9 cellular contexts compared by ENCODE assay signal in genomic region chr13:39035204-39035603, GRCh38. TPM values are rescaled to one million over a fixed set of nuclear protein-coding genes. Genes with fewer than 3 reads are reported as not detected.
DNase-seq lines count a peak whose midpoint lies in the region; ATAC-seq and TF ChIP-seq lines count a peak whose summit lies in the region.
"Had no signal": no experiment of that assay in that cellular context is flagged by ENCODE, and none has a peak within 500 bp of the region (broad histone marks: within the 10 kb centered on the region; RNA-seq: fewer than 3 reads in every experiment).

No MANE protein-coding gene starts in this region.

- H3K4me2 ChIP-seq in PC-3 (ENCODE audit: low read length) = peak overlapping the region; percentile 100

- H2AFZ ChIP-seq in PC-3 (ENCODE audit: low read length) = no peak overlapping the region

- no peaks in the 10 kb centered on the region for H3F3A ChIP-seq in PC-3 (ENCODE audit: low read length, unreplicated experiment)

- H3K27ac ChIP-seq in PC-3 (ENCODE audit: low read length) = no peak overlapping the region
- H3K27ac ChIP-seq: 22Rv1 had no signal

- H3K9me3 ChIP-seq in PC-3 (ENCODE audit: low read length) = no peaks in the 10 kb centered on the region

- H3K27me3 ChIP-seq in PC-3 (ENCODE audit: low read length) = no peaks in the 10 kb centered on the region

- peak overlapping the region; percentile 88 for H3K9ac ChIP-seq in PC-3 (ENCODE audit: low read length)

- peaks cover 12% of the 10 kb centered on the region for H3K36me3 ChIP-seq in PC-3 (ENCODE audit: low read depth, low read length)

- H3K36me3 Mint-ChIP-seq in endothelial cell (ENCODE audit: low read depth, unreplicated experiment) = no peaks in the 10 kb centered on the region

- no peaks in the 10 kb centered on the region for H3K9me2 ChIP-seq in PC-3 (replicated peaks; ENCODE audit: low read length)

- ATAC-seq in PC-3 (no peak), GM21390 (IDR thresholded peaks at IDR 0.05; ENCODE audit: unreplicated experiment) (no peak), HG03521 (IDR thresholded peaks at IDR 0.05; ENCODE audit: unreplicated experiment) (no peak)

- DNase-seq in DMS 273 (lab: John Stamatoyannopoulos, UW; ENCODE audit: unreplicated experiment) = peak; percentile 4
- DNase-seq in DMS 273 treated with DMSO at 0.1 percent for 48 hours (lab: John Stamatoyannopoulos, UW) = no peak
- no peak for DNase-seq in PC-3
- DNase-seq in endothelial cell (ENCODE audit: low spot score) = no peak
- no peak for DNase-seq in retinal pigment epithelial cell (ENCODE audit: low read depth)
- no peak for DNase-seq in NCI-H1092 treated with DMSO at 0.1 percent for 48 hours (lab: John Stamatoyannopoulos, UW)

- intact Hi-C loops in PC-3 (cut with micrococcal nuclease) = no loop called here

- no peak for TF ChIP-seq CTCF in PC-3 (conservative IDR thresholded peaks at IDR 0.05; ENCODE audit: low read depth, low read length)
- TF ChIP-seq CTCF in endothelial cell (IDR thresholded peaks at IDR 0.05; ENCODE audit: unreplicated experiment) = no peak
- no peak for TF ChIP-seq CTCF in retinal pigment epithelial cell (conservative IDR thresholded peaks at IDR 0.05; ENCODE audit: low read depth, low read length)

- peaks cover 88% of the 10 kb centered on the region for H3K79me2 ChIP-seq in PC-3 (ENCODE audit: low read length)

- peak overlapping the region; percentile 82 for H3K27ac Mint-ChIP-seq in endothelial cell (ENCODE audit: unreplicated experiment)

- peaks cover 19% of the 10 kb centered on the region for H4K20me1 ChIP-seq in PC-3 (ENCODE audit: low read length)

- H3K27me3 Mint-ChIP-seq in endothelial cell (ENCODE audit: unreplicated experiment) = peaks cover 2% of the 10 kb centered on the region

- H3K4me1 ChIP-seq in PC-3 (ENCODE audit: insufficient read depth, low read length) = peaks cover 15% of the 10 kb centered on the region

- peaks cover 33% of the 10 kb centered on the region for H3K4me1 Mint-ChIP-seq in endothelial cell (ENCODE audit: unreplicated experiment)

- no TSS peak for BruUV-seq in PC-3 (replicated peaks; lab: Mats Ljungman, UMichigan)

- peak overlapping the region; percentile 97 for H3K4me3 Mint-ChIP-seq in endothelial cell (ENCODE audit: unreplicated experiment)

- CTCF ChIA-PET in PC-3 (lab: Charles Lee) = no interaction called here

- H3K4me3 ChIP-seq in PC-3 (ENCODE audit: low read length) (peak overlapping the region; percentile 98), retinal pigment epithelial cell (ENCODE audit: low read length) (peak overlapping the region; percentile 94)

- POLR2A ChIA-PET in PC-3 (lab: Charles Lee; ENCODE audit: unreplicated experiment) = interaction anchor here (0.6 kb wide), 1 partner anchor 14 kb away, joined by 3 read pairs; no protein-coding TSS in a partner anchor

- H3K9me3 Mint-ChIP-seq in endothelial cell (ENCODE audit: unreplicated experiment) = no peaks in the 10 kb centered on the region

RNA-seq across cellular contexts. Expression of gene PROSER1, which starts 2.7 kb away (rescaled TPM):
- total RNA-seq in PC-3 (2014; rRNA removed) (6.6 and 14.6 TPM in 2 replicates), endothelial cell (ENCODE audit: unreplicated experiment) (61.3 TPM)

RNA-seq across cellular contexts. Expression of gene NHLRC3, which starts 3.1 kb away (rescaled TPM):
- total RNA-seq in PC-3 (2014; rRNA removed) (3.3 and 10.6 TPM in 2 replicates), endothelial cell (ENCODE audit: unreplicated experiment) (26.9 TPM)

RNA-seq across cellular contexts. Expression of gene STOML3, which starts 44.6 kb away (rescaled TPM):
- total RNA-seq in PC-3 (2014; rRNA removed) (not detected in 2 replicates), endothelial cell (ENCODE audit: unreplicated experiment) (0.18 TPM)
